In genomic region chr2:217789003-217789735, GRCh38 we compare ENCODE assay signal across 8 cellular contexts.
A peak's percentile ranks its signal among the peaks of the same experiment; 100 is the strongest.
DNase-seq lines count a peak whose midpoint lies in the region; ATAC-seq and TF ChIP-seq lines count a peak whose summit lies in the region.

No MANE protein-coding gene starts in this region.

- intact Hi-C loops in PC-9 (cut with micrococcal nuclease; ENCODE audit: unreplicated experiment) (loop anchor here (1.0 to 5.0 kb wide), 4 partner anchors 97 to 608 kb away; partner anchors contain the start of gene CTDSP1), natural killer cell (cut with micrococcal nuclease) (loop anchor here (1.0 kb wide), 4 partner anchors 97 to 279 kb away; no protein-coding TSS in a partner anchor)

- H3F3A ChIP-seq in PC-9 (ENCODE audit: insufficient read depth, low read depth) = no peaks in the 10 kb centered on the region

- no peak overlapping the region for H3K4me2 ChIP-seq in PC-9

- CTCF ChIA-PET in PC-9 (lab: Charles Lee) = interaction anchor here (0.5 to 1.2 kb wide), 6 partner anchors 96 to 1059 kb away, joined by 3 to 7 read pairs (median 4); no protein-coding TSS in a partner anchor

- H4K20me1 ChIP-seq in PC-9 (ENCODE audit: insufficient read depth) = no peaks in the 10 kb centered on the region

- no peaks in the 10 kb centered on the region for H3K4me1 ChIP-seq in HUES48 (ENCODE audit: control insufficient read depth, insufficient read depth, low read length)
- H3K4me1 ChIP-seq in PC-9 (replicated peaks; ENCODE audit: insufficient read depth) = no peaks in the 10 kb centered on the region

- no peaks in the 10 kb centered on the region for H3K36me3 ChIP-seq in GM06990 (ENCODE audit: control insufficient read depth, insufficient read depth, low read length)
- H3K36me3 ChIP-seq in HUES48 (ENCODE audit: control insufficient read depth, insufficient read depth, low read length) = no peaks in the 10 kb centered on the region
- no peaks in the 10 kb centered on the region for H3K36me3 ChIP-seq in PC-9 (ENCODE audit: low read depth)

- no peaks in the 10 kb centered on the region for H3K79me2 ChIP-seq in PC-9 (ENCODE audit: low read depth)

- no peaks in the 10 kb centered on the region for H3K27me3 ChIP-seq in GM06990 (replicated peaks; ENCODE audit: control insufficient read depth, insufficient read depth, low read length)
- H3K27me3 ChIP-seq in HUES48 (ENCODE audit: control insufficient read depth, insufficient read depth, low read length) = peaks cover 7% of the 10 kb centered on the region
- H3K27me3 ChIP-seq in PC-9 (ENCODE audit: insufficient read depth, low read depth) = no peaks in the 10 kb centered on the region; the same call in 1 of the 2 replicates

- H2AFZ ChIP-seq in PC-9 = no peak overlapping the region

- H3K4me1 Mint-ChIP-seq in natural killer cell = peaks cover 18 to 40% of the 10 kb centered on the region in 2 donors
- H3K4me1 Mint-ChIP-seq in stimulated activated naive B cell treated with anti-CD40 and anti-IgM and Interleukin-4, amounts not matched to agents 10 μg/mL and 1 μg/mL and 100 μg/mL, for 72 hours = peaks cover 20 to 41% of the 10 kb centered on the region in 2 donors

- DNase-seq in GM06990 (ENCODE audit: extremely low read depth, insufficient read length) (peak; percentile 33), PC-9 (peak; percentile 43 to 72), activated T-helper 1 cell treated with Interleukin-2 at 50 U/mL for 16 hours (ENCODE audit: low read depth) (peak; percentile 47), fibroblast of mammary gland (ENCODE audit: low read depth) (peak; percentile 65), natural killer cell (peak; percentile 74)
- peak; percentile 61 for DNase-seq in stimulated activated naive B cell treated with anti-CD40 and anti-IgM and Interleukin-4, amounts not matched to agents 10 μg/mL and 1 μg/mL and 100 μg/mL, for 72 hours

- no peaks in the 10 kb centered on the region for H3K27me3 Mint-ChIP-seq in natural killer cell (ENCODE audit: low read depth in 2 of 2)
- H3K27me3 Mint-ChIP-seq in stimulated activated naive B cell treated with anti-CD40 and anti-IgM and Interleukin-4, amounts not matched to agents 10 μg/mL and 1 μg/mL and 100 μg/mL, for 72 hours = peaks cover 0 to 5% of the 10 kb centered on the region in 2 donors

- H3K9me2 ChIP-seq in PC-9 (ENCODE audit: insufficient read depth) = no peaks in the 10 kb centered on the region

- TF ChIP-seq CTCF in GM06990 (IDR thresholded peaks at IDR 0.05; ENCODE audit: insufficient read depth, low read length, poor library complexity, severe bottlenecking) (peak; percentile 96), PC-9 (conservative IDR thresholded peaks at IDR 0.05) (peak; percentile 99), fibroblast of mammary gland (conservative IDR thresholded peaks at IDR 0.05; ENCODE audit: control insufficient read depth, insufficient read depth, low read depth, low read length) (peak; percentile 99), natural killer cell (IDR thresholded peaks at IDR 0.05) (peak; percentile 99)

- no TSS peak for BruUV-seq in PC-9 (replicated peaks; lab: Mats Ljungman, UMichigan)

- H3K4me3 ChIP-seq in GM06990 (replicated peaks; ENCODE audit: low read depth, low read length) (peak overlapping the region; percentile 56), HUES48 (ENCODE audit: low read depth, low read length) (peak overlapping the region; percentile 18), PC-9 (no peak overlapping the region), fibroblast of mammary gland (ENCODE audit: control insufficient read depth, low read depth, low read length) (no peak overlapping the region)

- no peaks in the 10 kb centered on the region for H3K36me3 Mint-ChIP-seq in natural killer cell
- H3K36me3 Mint-ChIP-seq in stimulated activated naive B cell treated with anti-CD40 and anti-IgM and Interleukin-4, amounts not matched to agents 10 μg/mL and 1 μg/mL and 100 μg/mL, for 72 hours = peaks cover 0 to 4% of the 10 kb centered on the region in 2 donors

- H3K9me3 ChIP-seq in HUES48 (ENCODE audit: control insufficient read depth, insufficient read depth, low read length) (no peaks in the 10 kb centered on the region), PC-9 (ENCODE audit: insufficient read depth, low read depth) (no peaks in the 10 kb centered on the region)

- peak; percentile 62 to 69 (median 64) for ATAC-seq in natural killer cell
- peak; percentile 52 to 58 for ATAC-seq in stimulated activated naive B cell treated with anti-CD40 and anti-IgM and Interleukin-4, amounts not matched to agents 10 μg/mL and 1 μg/mL and 100 μg/mL, for 72 hours (replicated peaks)
- no peak for ATAC-seq in HG03460 (IDR thresholded peaks at IDR 0.05; ENCODE audit: unreplicated experiment)

- H3K27ac Mint-ChIP-seq in natural killer cell = peak overlapping the region in 1 of 2 donors; percentile 89
- H3K27ac Mint-ChIP-seq in stimulated activated naive B cell treated with anti-CD40 and anti-IgM and Interleukin-4, amounts not matched to agents 10 μg/mL and 1 μg/mL and 100 μg/mL, for 72 hours = peak overlapping the region; percentile 56

- H3K4me3 Mint-ChIP-seq in natural killer cell = peak overlapping the region; percentile 89
- H3K4me3 Mint-ChIP-seq in stimulated activated naive B cell treated with anti-CD40 and anti-IgM and Interleukin-4, amounts not matched to agents 10 μg/mL and 1 μg/mL and 100 μg/mL, for 72 hours = peak overlapping the region; percentile 81 to 83

- H3K9ac ChIP-seq in HUES48 (ENCODE audit: low read depth, low read length) = no peak overlapping the region

- POLR2A ChIA-PET in PC-9 (lab: Charles Lee; ENCODE audit: unreplicated experiment) = no interaction called here

- no peaks in the 10 kb centered on the region for H3K9me3 Mint-ChIP-seq in natural killer cell
- peaks cover 0 to 1% of the 10 kb centered on the region in 2 donors for H3K9me3 Mint-ChIP-seq in stimulated activated naive B cell treated with anti-CD40 and anti-IgM and Interleukin-4, amounts not matched to agents 10 μg/mL and 1 μg/mL and 100 μg/mL, for 72 hours

- H3K27ac ChIP-seq in HUES48 (ENCODE audit: low read depth, low read length) = no peak overlapping the region
- no peak overlapping the region for H3K27ac ChIP-seq in PC-9

Comparison
In these comparisons a context has a peak if more than half of its experiments do, and no peak if none do; other contexts are left out.
1. H3K4me3 ChIP-seq: peak in GM06990 (single experiment) and HUES48 (single experiment); none in PC-9 (single experiment) and fibroblast of mammary gland (single experiment).
2. Peak in every context shown above with its lines, with median percentiles within 50 percentile points of each other: DNase-seq and CTCF ChIP-seq.